Comparison of ENCODE assay signal across 8 cellular contexts in genomic region chr6:34986845-34987246, GRCh38.
A peak's percentile ranks its signal among the peaks of the same experiment; 100 is the strongest.
DNase-seq lines count a peak whose midpoint lies in the region; ATAC-seq and TF ChIP-seq lines count a peak whose summit lies in the region.

No MANE protein-coding gene starts in this region.

- H3K27me3 ChIP-seq in BJ (ENCODE audit: control insufficient read depth, insufficient read depth, low read length) (no peaks in the 10 kb centered on the region), endodermal cell (ENCODE audit: control insufficient read depth, insufficient read depth, low read length, poor library complexity, severe bottlenecking) (no peaks in the 10 kb centered on the region), mesendoderm (ENCODE audit: insufficient read depth, low read length, poor library complexity) (no peaks in the 10 kb centered on the region)

- peak overlapping the region; percentile 72 for H3K27ac Mint-ChIP-seq in endodermal cell

- no peak for ATAC-seq in HG03442 (IDR thresholded peaks at IDR 0.05; ENCODE audit: unreplicated experiment)

- H2AK5ac ChIP-seq in mesendoderm (ENCODE audit: low read length): no peak overlapping the region

- DNase-seq in BJ (ENCODE audit: low read depth) (no peak), HPDE6-E6E7 (ENCODE audit: extremely low spot score) (peak; percentile 42), NCI-H82 treated with DMSO at 0.1 percent for 48 hours (lab: John Stamatoyannopoulos, UW; ENCODE audit: unreplicated experiment) (peak; percentile 73), endodermal cell (peak; percentile 84), mesendoderm (peak; percentile 93)
- peak; percentile 15 to 43 for DNase-seq in activated CD8-positive, alpha-beta memory T cell treated with anti-CD3 and anti-CD28 coated beads for 1 hour (ENCODE audit: extremely low read depth in 1 of 2, low read depth in 1 of 2)
- peak; percentile 5 to 27 for DNase-seq in stimulated activated CD8-positive, alpha-beta memory T cell treated with anti-CD3 and anti-CD28 coated beads, Interleukin-2, amount 100 ng/mL, for 1 hour (ENCODE audit: low read depth in 2 of 2)

- H3K9me3 ChIP-seq in endodermal cell (ENCODE audit: control insufficient read depth, low read length): no peaks in the 10 kb centered on the region

- 25 to 57% methylated on average over 1 to 3 of the region's 3 CpGs for WGBS in endodermal cell (ENCODE audit: insufficient coverage in 1 of 2, insufficient read length in 1 of 2), 2 experiments
- no CpG with 5 or more reads among the region's 3 CpGs for WGBS in mesendoderm (ENCODE audit: extremely low coverage, insufficient coverage, low lambda C conversion rate)

- TF ChIP-seq CTCF in BJ (IDR thresholded peaks at IDR 0.05; ENCODE audit: insufficient read depth, low read depth, low read length) (peak; percentile 71), endodermal cell (conservative IDR thresholded peaks at IDR 0.05) (peak; percentile 95)

- no peak overlapping the region for H4K8ac ChIP-seq in mesendoderm (ENCODE audit: low read depth, low read length)

- H3K9me3 Mint-ChIP-seq in endodermal cell: no peaks in the 10 kb centered on the region

- H3K18ac ChIP-seq in mesendoderm (ENCODE audit: low read length): no peak overlapping the region

- peaks cover 17% of the 10 kb centered on the region for H3K4me1 Mint-ChIP-seq in endodermal cell

- H2BK15ac ChIP-seq in mesendoderm (replicated peaks; ENCODE audit: low read depth): no peak overlapping the region

- H3K36me3 ChIP-seq in BJ (ENCODE audit: control insufficient read depth, insufficient read depth, low read length) (peaks cover 3% of the 10 kb centered on the region; the same call in 1 of the 2 replicates), endodermal cell (ENCODE audit: control insufficient read depth, insufficient read depth, low read length) (peaks cover 80% of the 10 kb centered on the region), mesendoderm (ENCODE audit: control insufficient read depth, insufficient read depth, low read length) (no peaks in the 10 kb centered on the region)

- POLR2A ChIA-PET in BJ (lab: Charles Lee): no interaction called here

- H3K56ac ChIP-seq in mesendoderm (ENCODE audit: low read length): peak overlapping the region; percentile 65

- no peak overlapping the region for H3K4ac ChIP-seq in mesendoderm (ENCODE audit: low read depth, low read length)

- H3K4me3 ChIP-seq in BJ (ENCODE audit: low read depth, low read length) (no peak overlapping the region), endodermal cell (ENCODE audit: low read length) (no peak overlapping the region), mesendoderm (ENCODE audit: low read length) (no peak overlapping the region)

- no peak overlapping the region for H3K23ac ChIP-seq in mesendoderm (ENCODE audit: low read length)

- H3K4me2 ChIP-seq in mesendoderm (ENCODE audit: low read length): no peak overlapping the region

- H4K5ac ChIP-seq in mesendoderm (ENCODE audit: low read length): no peak overlapping the region

- no peaks in the 10 kb centered on the region for H3K27me3 Mint-ChIP-seq in endodermal cell (ENCODE audit: insufficient read depth)

- H2BK5ac ChIP-seq in mesendoderm (ENCODE audit: low read length): no peak overlapping the region

- no peaks in the 10 kb centered on the region for H3K79me2 ChIP-seq in mesendoderm (ENCODE audit: control insufficient read depth, insufficient read depth, low read length)

- H3K27ac ChIP-seq in endodermal cell (ENCODE audit: low read depth, low read length) (no peak overlapping the region), mesendoderm (ENCODE audit: low read depth, low read length) (no peak overlapping the region)

- H3K9ac ChIP-seq in endodermal cell (ENCODE audit: extremely low read depth, low read length, poor library complexity, severe bottlenecking) (no peak overlapping the region), mesendoderm (ENCODE audit: low read length) (peak overlapping the region; percentile 36)

- H2BK120ac ChIP-seq in mesendoderm (ENCODE audit: low read depth, low read length): no peak overlapping the region

- no peaks in the 10 kb centered on the region for H3K4me1 ChIP-seq in endodermal cell (ENCODE audit: control insufficient read depth, insufficient read depth, low read length)
- no peaks in the 10 kb centered on the region for H3K4me1 ChIP-seq in mesendoderm (ENCODE audit: control insufficient read depth, low read depth, low read length)

- H3K36me3 Mint-ChIP-seq in endodermal cell (ENCODE audit: low read depth): peaks cover 44% of the 10 kb centered on the region

- H3K4me3 Mint-ChIP-seq in endodermal cell: no peak overlapping the region

- no peaks in the 10 kb centered on the region for H3K79me1 ChIP-seq in mesendoderm (ENCODE audit: low read length)

- CTCF ChIA-PET in BJ (lab: Yijun Ruan, JAX): interaction anchor here (0.6 to 7.1 kb wide), 40 partner anchors 8 to 341 kb away, joined by 3 to 103 read pairs (median 4); no protein-coding TSS in a partner anchor
